ENCODE assay signal across 1 cellular context in the genomic region with DNA sequence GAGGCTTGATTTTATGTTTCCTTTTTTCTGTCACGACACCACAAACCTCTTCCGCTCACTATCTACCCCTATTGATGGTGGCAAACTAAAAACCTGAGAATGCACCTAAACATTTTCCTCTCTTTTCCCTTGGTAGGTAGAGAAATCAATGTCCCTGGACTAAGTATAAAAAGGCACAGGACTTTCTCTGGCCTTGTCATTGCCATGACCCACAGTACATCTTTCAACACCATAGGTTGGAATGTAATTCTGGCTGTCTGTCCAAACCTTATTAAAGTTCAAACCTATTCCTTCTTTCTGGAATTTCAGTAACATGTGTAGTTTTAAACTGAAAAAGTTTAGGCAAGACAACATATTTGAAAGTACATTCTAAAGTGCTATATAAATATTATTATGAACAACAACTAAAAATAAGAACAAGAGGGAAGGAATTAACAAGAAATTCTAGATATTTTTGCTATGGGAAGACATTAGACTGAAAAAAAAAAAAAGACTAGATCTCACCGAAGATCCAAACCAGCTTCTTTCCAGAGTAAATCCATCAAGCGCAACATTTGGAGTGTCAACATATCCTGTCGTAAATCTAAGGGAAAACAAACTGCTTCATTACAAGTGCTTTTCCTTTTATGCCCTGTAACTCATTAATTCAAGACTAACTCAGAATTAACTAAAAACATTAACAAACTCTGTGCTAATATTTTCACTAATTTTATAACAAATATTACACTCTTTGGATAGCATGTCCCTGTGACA.
TF ChIP-seq lines count a peak whose summit lies in the region.

No MANE protein-coding gene starts in this region.

TF ChIP-seq in K562, 482 proteins besides CTCF, POLR2A, EP300 and RAD21:
- TF ChIP-seq, protein P1, sequence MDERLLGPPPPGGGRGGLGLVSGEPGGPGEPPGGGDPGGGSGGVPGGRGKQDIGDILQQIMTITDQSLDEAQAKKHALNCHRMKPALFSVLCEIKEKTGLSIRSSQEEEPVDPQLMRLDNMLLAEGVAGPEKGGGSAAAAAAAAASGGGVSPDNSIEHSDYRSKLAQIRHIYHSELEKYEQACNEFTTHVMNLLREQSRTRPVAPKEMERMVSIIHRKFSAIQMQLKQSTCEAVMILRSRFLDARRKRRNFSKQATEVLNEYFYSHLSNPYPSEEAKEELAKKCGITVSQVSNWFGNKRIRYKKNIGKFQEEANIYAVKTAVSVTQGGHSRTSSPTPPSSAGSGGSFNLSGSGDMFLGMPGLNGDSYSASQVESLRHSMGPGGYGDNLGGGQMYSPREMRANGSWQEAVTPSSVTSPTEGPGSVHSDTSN (CRISPR knock-in tag; IDR thresholded peaks at IDR 0.05; ENCODE audit: low read depth), result no peak
- TF ChIP-seq, protein P1 (tag; conservative IDR thresholded peaks at IDR 0.05; ENCODE audit: low read depth), result peak; percentile 40; the same call in 1 of the 2 replicates
- peak; percentile 12 for TF ChIP-seq MEIS2 (IDR thresholded peaks at IDR 0.05; ENCODE audit: partially characterized antibody)
- no peak for TF ChIP-seq GATAD2A (IDR thresholded peaks at IDR 0.05)
- TF ChIP-seq, protein P2, sequence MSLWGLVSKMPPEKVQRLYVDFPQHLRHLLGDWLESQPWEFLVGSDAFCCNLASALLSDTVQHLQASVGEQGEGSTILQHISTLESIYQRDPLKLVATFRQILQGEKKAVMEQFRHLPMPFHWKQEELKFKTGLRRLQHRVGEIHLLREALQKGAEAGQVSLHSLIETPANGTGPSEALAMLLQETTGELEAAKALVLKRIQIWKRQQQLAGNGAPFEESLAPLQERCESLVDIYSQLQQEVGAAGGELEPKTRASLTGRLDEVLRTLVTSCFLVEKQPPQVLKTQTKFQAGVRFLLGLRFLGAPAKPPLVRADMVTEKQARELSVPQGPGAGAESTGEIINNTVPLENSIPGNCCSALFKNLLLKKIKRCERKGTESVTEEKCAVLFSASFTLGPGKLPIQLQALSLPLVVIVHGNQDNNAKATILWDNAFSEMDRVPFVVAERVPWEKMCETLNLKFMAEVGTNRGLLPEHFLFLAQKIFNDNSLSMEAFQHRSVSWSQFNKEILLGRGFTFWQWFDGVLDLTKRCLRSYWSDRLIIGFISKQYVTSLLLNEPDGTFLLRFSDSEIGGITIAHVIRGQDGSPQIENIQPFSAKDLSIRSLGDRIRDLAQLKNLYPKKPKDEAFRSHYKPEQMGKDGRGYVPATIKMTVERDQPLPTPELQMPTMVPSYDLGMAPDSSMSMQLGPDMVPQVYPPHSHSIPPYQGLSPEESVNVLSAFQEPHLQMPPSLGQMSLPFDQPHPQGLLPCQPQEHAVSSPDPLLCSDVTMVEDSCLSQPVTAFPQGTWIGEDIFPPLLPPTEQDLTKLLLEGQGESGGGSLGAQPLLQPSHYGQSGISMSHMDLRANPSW (CRISPR knock-in tag; IDR thresholded peaks at IDR 0.05), result no peak
- no peak for TF ChIP-seq JUND (IDR thresholded peaks at IDR 0.05; ENCODE audit: borderline replicate concordance, low read depth, low read length)
- TF ChIP-seq JUND (tag; IDR thresholded peaks at IDR 0.05; ENCODE audit: borderline replicate concordance, low read depth, low read length), result no peak
TF ChIP-seq in K562: peak in this region for 2.
